Comparison of ENCODE assay signal across 9 cellular contexts in genomic region chr5:56297851-56298250, GRCh38.
"Had no signal": no experiment of that assay in that cellular context is flagged by ENCODE, and none has a peak within 500 bp of the region (broad histone marks: within the 10 kb centered on the region; RNA-seq: fewer than 3 reads in every experiment).

No MANE protein-coding gene starts in this region.

- H3K4me3 ChIP-seq: GM23248, HAP-1, K562 had no signal

- H3K4me1 ChIP-seq: HAP-1 had no signal

- DNase-seq: GM23248, GOT3, H7, HFFc6, IMR-90, KG1 had no signal

- H3K36me3 ChIP-seq: HAP-1 had no signal

- H3K27ac ChIP-seq: GM23248 had no signal

- H3K9me3 ChIP-seq: HAP-1 had no signal

- ATAC-seq: HCT116, K562 had no signal
